18 cellular contexts compared by ENCODE assay signal in the genomic region with DNA sequence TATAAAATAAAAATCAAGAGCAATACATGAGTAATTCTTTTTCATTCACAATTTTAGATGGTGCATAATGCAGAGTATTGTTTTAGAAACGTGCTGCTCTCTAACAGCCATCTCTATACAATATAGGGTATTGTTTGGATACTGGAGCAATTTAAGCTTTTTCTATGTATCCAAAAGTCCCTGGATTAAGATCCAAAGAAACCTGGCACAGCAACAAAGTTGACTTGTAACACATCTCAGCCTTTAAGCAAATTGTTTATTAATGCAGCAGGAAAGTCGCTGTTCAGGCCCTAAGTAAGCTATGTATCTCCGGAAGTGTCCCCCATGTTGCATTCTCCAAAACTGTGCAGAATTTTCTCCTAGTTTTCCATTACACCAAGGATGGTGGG. TPM values are rescaled to one million over a fixed set of nuclear protein-coding genes. Genes with fewer than 3 reads are reported as not detected.
A peak's percentile ranks its signal among the peaks of the same experiment; 100 is the strongest.
DNase-seq lines count a peak whose midpoint lies in the region; ATAC-seq and TF ChIP-seq lines count a peak whose summit lies in the region.
"Had no signal": no experiment of that assay in that cellular context is flagged by ENCODE, and none has a peak within 500 bp of the region (broad histone marks: within the 10 kb centered on the region; RNA-seq: fewer than 3 reads in every experiment).

No MANE protein-coding gene starts in this region.

- H3K36me3 ChIP-seq in right atrium auricular region = no peaks in the 10 kb centered on the region
- H3K36me3 ChIP-seq in osteoblast (ENCODE audit: insufficient read depth, low read length) = no peaks in the 10 kb centered on the region
- H3K36me3 ChIP-seq in vagina = no peaks in the 10 kb centered on the region
- H3K36me3 ChIP-seq: brain microvascular endothelial cell, HAP-1, upper lobe of right lung had no signal

- H3K4me1 ChIP-seq in right atrium auricular region (peaks cover 0 to 99% of the 10 kb centered on the region in 2 donors), osteoblast (ENCODE audit: insufficient read depth, low read length) (peaks cover 73% of the 10 kb centered on the region), vagina (peaks cover 99% of the 10 kb centered on the region)

- peaks cover 20% of the 10 kb centered on the region for H3K36me3 Mint-ChIP-seq in activated T-cell treated with anti-CD3 and anti-CD28 coated beads, Interleukin-2, amount 50 U/mL, for 24 hours (ENCODE audit: low read depth)

- intact Hi-C loops in left cardiac atrium (cut with DNase I) = no loop called here
- intact Hi-C loops in vagina (cut with DNase I) = no loop called here

- TF ChIP-seq CTCF in right atrium auricular region (IDR thresholded peaks at IDR 0.05) = no peak
- TF ChIP-seq CTCF in coronary artery (IDR thresholded peaks at IDR 0.05) = no peak
- TF ChIP-seq CTCF in osteoblast (IDR thresholded peaks at IDR 0.05; ENCODE audit: extremely low read depth, low read depth, low read length) = no peak
- no peak for TF ChIP-seq CTCF in vagina (IDR thresholded peaks at IDR 0.05)

- H3K27me3 ChIP-seq in right atrium auricular region (no peaks in the 10 kb centered on the region), osteoblast (ENCODE audit: insufficient read depth, low read length) (no peaks in the 10 kb centered on the region), vagina (no peaks in the 10 kb centered on the region)
- H3K27me3 ChIP-seq: brain microvascular endothelial cell, upper lobe of right lung had no signal

- H3K4me3 Mint-ChIP-seq in activated T-cell treated with anti-CD3 and anti-CD28 coated beads, Interleukin-2, amount 50 U/mL, for 24 hours = no peak overlapping the region
- H3K4me3 Mint-ChIP-seq: CD4-positive, alpha-beta memory T cell had no signal

- H4K20me1 ChIP-seq in osteoblast (ENCODE audit: insufficient read depth, low read length) = peaks cover 51% of the 10 kb centered on the region

- H3K9me3 ChIP-seq in right atrium auricular region (no peaks in the 10 kb centered on the region), osteoblast (ENCODE audit: low read depth, low read length) (no peaks in the 10 kb centered on the region), vagina (no peaks in the 10 kb centered on the region)
- H3K9me3 ChIP-seq: HAP-1, upper lobe of right lung had no signal

- H3K27ac ChIP-seq in right atrium auricular region (peak overlapping the region; percentile 58 to 95), coronary artery (peak overlapping the region in 1 of 2 donors; percentile 15), osteoblast (ENCODE audit: low read depth, low read length) (peak overlapping the region; percentile 95), vagina (peak overlapping the region; percentile 87)
- H3K27ac ChIP-seq: brain microvascular endothelial cell had no signal

- peaks cover 94% of the 10 kb centered on the region for H3K4me1 Mint-ChIP-seq in activated T-cell treated with anti-CD3 and anti-CD28 coated beads, Interleukin-2, amount 50 U/mL, for 24 hours (ENCODE audit: low read depth)

- H3K4me3 ChIP-seq in right atrium auricular region (no peak overlapping the region), coronary artery (peak overlapping the region; percentile 22), osteoblast (ENCODE audit: insufficient read depth, low read length) (no peak overlapping the region), vagina (no peak overlapping the region)
- H3K4me3 ChIP-seq: HAP-1, lung, upper lobe of right lung had no signal

- no peak overlapping the region for H2AFZ ChIP-seq in osteoblast (ENCODE audit: low read length)

- H3K9me3 Mint-ChIP-seq in activated T-cell treated with anti-CD3 and anti-CD28 coated beads, Interleukin-2, amount 50 U/mL, for 24 hours = no peaks in the 10 kb centered on the region

- H3K27me3 Mint-ChIP-seq in activated T-cell treated with anti-CD3 and anti-CD28 coated beads, Interleukin-2, amount 50 U/mL, for 24 hours = no peaks in the 10 kb centered on the region
- H3K27me3 Mint-ChIP-seq: CD4-positive, alpha-beta memory T cell had no signal

- peaks cover 100% of the 10 kb centered on the region for H3K79me2 ChIP-seq in osteoblast (ENCODE audit: insufficient read depth, low read length)

- no peak for TF ChIP-seq POLR2A in vagina (IDR thresholded peaks at IDR 0.05)

- ATAC-seq in left cardiac atrium (no peak), GM18870 (IDR thresholded peaks at IDR 0.05; ENCODE audit: unreplicated experiment) (no peak)
- ATAC-seq: upper lobe of right lung had no signal

- DNase-seq in right atrium auricular region (ENCODE audit: low spot score) (no peak), left cardiac atrium (no peak), coronary artery (ENCODE audit: low spot score) (no peak), osteoblast (ENCODE audit: insufficient read length, low spot score, missing footprints) (no peak), vagina (ENCODE audit: extremely low spot score in 2 of 2) (no peak), NCI-H1092 treated with DMSO at 0.1 percent for 48 hours (lab: John Stamatoyannopoulos, UW) (no peak)
- no peak for DNase-seq in activated T-cell treated with anti-CD3 and anti-CD28 coated beads, Interleukin-2, amount 50 U/mL, for 24 hours
- DNase-seq: activated CD4-positive, alpha-beta T cell treated with anti-CD3 and anti-CD28 coated beads for 1 hour; activated naive CD4-positive, alpha-beta T cell treated with Interleukin-2 at 50 U/mL for 16 hours; brain microvascular endothelial cell; CD4-positive, alpha-beta memory T cell; MV-4-11; NK-92 treated with Interleukin-12 subunit alpha and Interleukin-12 subunit beta, amount 100 ng/mL, for 24 hours; stimulated activated CD4-positive, alpha-beta T cell treated with anti-CD3 and anti-CD28 coated beads, Interleukin-4, amount 100 ng/mL, for 24 hours; upper lobe of right lung had no signal

- H3K4me2 ChIP-seq in osteoblast (ENCODE audit: insufficient read depth, low read length) = peak overlapping the region; percentile 22

- no peak overlapping the region for H3K27ac Mint-ChIP-seq in activated T-cell treated with anti-CD3 and anti-CD28 coated beads, Interleukin-2, amount 50 U/mL, for 24 hours

RNA-seq across cellular contexts. Expression of a gene that starts 7.3 kb away (rescaled TPM):
- 10 to 100 TPM; 30.2 to 64.6 TPM for total RNA-seq in right atrium auricular region
- 10 to 100 TPM; 28.6 to 36.1 TPM for total RNA-seq in left cardiac atrium
- total RNA-seq in osteoblast = 58.0 and 68.8 TPM in 2 replicates
- total RNA-seq in vagina = 99.4 TPM
